8 cellular contexts compared by ENCODE assay signal in the genomic region with DNA sequence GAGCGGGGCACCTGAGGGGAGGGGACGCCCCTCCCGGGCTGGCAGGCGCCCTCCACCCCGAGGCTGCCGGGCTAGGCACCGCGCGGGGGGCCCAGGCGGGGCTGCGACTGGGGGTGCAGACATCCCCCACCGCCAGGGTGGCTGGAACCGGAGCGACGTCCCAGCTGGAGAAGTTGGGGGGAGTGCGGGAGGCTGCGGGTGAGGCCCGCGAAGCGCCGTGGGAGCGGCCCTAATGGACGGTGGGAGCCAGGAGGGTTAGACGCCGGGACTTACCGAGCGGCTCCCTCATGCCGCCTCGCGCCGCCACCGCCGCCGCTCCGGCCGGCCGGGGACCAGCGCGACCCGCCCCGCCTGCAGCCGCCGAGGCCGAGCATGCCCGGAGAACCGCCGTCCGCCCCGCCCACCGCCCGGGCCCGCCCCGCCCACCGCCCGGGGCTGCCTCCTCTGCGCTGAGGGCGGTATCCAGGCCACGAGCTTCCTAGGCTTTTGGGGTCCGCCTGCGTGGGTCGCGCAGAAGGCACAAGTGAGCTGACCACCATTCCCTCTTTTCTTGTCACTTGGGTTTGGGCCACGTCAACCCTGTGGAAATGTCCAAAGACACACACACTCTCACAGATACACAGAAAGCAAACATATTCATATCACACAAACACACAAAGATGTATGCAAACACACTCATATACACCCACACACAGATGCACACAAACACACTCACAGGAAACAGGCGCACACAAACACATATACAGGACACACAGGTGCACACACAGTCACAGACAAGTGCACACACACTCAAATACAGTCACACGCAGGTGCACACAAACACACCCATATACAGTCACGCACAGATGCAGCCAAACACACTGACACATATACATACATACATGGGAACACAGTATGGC. TPM values are rescaled to one million over a fixed set of nuclear protein-coding genes. Genes with fewer than 3 reads are reported as not detected.
A peak's percentile ranks its signal among the peaks of the same experiment; 100 is the strongest.
DNase-seq lines count a peak whose midpoint lies in the region; ATAC-seq, FAIRE-seq and TF ChIP-seq lines count a peak whose summit lies in the region.

A gene with protein sequence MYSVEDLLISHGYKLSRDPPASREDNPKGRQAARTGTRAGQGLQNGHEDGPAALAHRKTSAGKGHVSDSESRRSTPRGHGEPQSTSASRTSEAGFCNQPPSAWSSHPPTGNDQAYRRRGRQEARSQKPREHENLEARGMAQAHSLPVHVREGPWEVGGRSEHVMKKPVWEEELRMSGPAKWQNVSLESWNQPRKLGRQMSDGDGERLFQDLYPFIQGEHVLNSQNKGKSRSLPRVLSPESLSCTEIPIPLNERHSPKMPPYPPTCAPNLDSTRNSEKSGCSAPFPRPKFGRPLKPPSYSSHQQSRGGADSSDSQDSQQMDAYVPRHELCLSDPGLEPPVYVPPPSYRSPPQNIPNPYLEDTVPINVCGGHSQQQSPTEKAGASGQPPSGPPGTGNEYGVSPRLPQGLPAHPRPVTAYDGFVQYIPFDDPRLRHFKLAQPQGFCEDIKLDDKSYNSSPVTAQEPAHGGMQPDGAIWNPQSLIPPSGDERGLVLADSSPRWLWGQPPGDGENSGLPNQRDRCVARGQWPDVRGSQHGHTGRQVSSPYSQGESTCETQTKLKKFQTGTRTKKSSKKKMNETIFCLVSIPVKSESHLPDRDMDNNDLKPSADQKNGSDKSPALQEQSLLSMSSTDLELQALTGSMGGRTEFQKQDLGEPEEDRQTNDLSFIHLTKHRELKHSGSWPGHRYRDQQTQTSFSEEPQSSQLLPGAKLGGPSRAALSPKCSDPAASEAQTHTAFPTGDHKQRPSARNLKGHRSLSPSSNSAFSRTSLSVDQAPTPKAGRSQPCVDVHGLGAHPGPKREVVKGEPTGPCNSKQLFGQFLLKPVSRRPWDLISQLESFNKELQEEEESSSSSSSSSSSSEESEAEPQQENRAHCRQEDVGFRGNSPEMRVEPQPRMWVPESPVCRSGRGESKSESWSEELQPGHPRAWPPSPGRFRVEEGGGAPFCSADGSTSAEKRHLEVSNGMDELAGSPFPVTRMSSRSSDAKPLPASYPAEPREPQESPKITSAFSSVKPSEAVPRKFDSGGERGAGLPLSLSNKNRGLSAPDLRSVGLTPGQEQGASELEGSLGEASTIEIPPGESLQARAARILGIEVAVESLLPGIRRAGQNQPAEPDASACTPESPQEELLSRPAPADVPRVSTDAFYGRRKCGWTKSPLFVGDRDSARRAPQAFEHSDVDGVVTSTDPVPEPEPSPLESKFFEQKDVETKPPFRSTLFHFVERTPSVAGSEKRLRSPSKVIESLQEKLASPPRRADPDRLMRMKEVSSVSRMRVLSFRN (N-terminal part only) (minus strand): TSS at position 378 of the 899 bp plus-strand sequence. CDS start 11,774 bp downstream, outside the sequence.

- H3K27ac ChIP-seq in HUES48 (ENCODE audit: low read depth, low read length) (peak within 1 kb of the TSS; percentile 27), keratinocyte (ENCODE audit: control insufficient read depth, insufficient read depth, low read length) (no peak within 1 kb of the TSS), spleen (peak within 1 kb of the TSS in 4 of 8 donors; percentile 15 to 49 (median 25))

- H3K4me3 ChIP-seq in HUES48 (ENCODE audit: low read depth, low read length) (peak within 1 kb of the TSS; percentile 64), keratinocyte (ENCODE audit: control insufficient read depth in 2 of 3, extremely low read depth in 1 of 3, insufficient read depth in 2 of 3, low read depth in 1 of 3, low read length in 3 of 3) (peak within 1 kb of the TSS in 2 of 3 experiments; percentile 39 to 51), spleen (peak within 1 kb of the TSS; percentile 24 to 77 (median 48))

- peaks cover 40% of the 10 kb centered on the region for H3K27me3 ChIP-seq in HUES48 (ENCODE audit: control insufficient read depth, insufficient read depth, low read length)
- H3K27me3 ChIP-seq in keratinocyte (ENCODE audit: control insufficient read depth, extremely low read depth, insufficient read depth, low read length) = peaks cover 30% of the 10 kb centered on the region
- peaks cover 0 to 81% (median 37%) of the 10 kb centered on the region in 7 donors for H3K27me3 ChIP-seq in spleen (replicated peaks in 1 of 7)

- peaks cover 46% of the 10 kb centered on the region for H3K4me1 ChIP-seq in HUES48 (ENCODE audit: control insufficient read depth, insufficient read depth, low read length)
- H3K4me1 ChIP-seq in keratinocyte (ENCODE audit: control insufficient read depth, extremely low read depth, insufficient read depth, low read length) = no peaks in the 10 kb centered on the region
- H3K4me1 ChIP-seq in spleen = peaks cover 3 to 24% (median 14%) of the 10 kb centered on the region in 6 donors

- 5 to 8% (median 6%) methylated on average over 30 to 66 of the region's 66 CpGs for WGBS in spleen, 5 donors

- H3K36me3 ChIP-seq in HUES48 (ENCODE audit: control insufficient read depth, insufficient read depth, low read length) (no peaks in the 10 kb centered on the region), keratinocyte (ENCODE audit: control insufficient read depth in 2 of 2, extremely low read depth in 1 of 2, insufficient read depth in 2 of 2, low read length in 2 of 2) (no peaks in the 10 kb centered on the region), spleen (no peaks in the 10 kb centered on the region)

- intact Hi-C loops in spleen (cut with DNase I; ENCODE audit: low total_unique reads) = no loop called here

- H3K9me3 ChIP-seq in HUES48 (ENCODE audit: control insufficient read depth, insufficient read depth, low read length) (no peaks in the 10 kb centered on the region), keratinocyte (ENCODE audit: control insufficient read depth, low read depth, low read length) (no peaks in the 10 kb centered on the region), spleen (no peaks in the 10 kb centered on the region)

- H3K9me3 Mint-ChIP-seq in central memory CD8-positive, alpha-beta T cell = no peaks in the 10 kb centered on the region

- peak within 1 kb of the TSS; percentile 71 for H3K4me2 ChIP-seq in keratinocyte (ENCODE audit: control insufficient read depth, extremely low read depth, insufficient read depth, low read depth, low read length)

- TF ChIP-seq CTCF in keratinocyte (optimal IDR thresholded peaks at IDR 0.05 in 1 of 3, IDR thresholded peaks at IDR 0.05 in 1 of 3, conservative IDR thresholded peaks at IDR 0.05 in 1 of 3; ENCODE audit: extremely low read depth in 1 of 3, insufficient read depth in 2 of 3, low read length in 3 of 3) (no peak), spleen (IDR thresholded peaks at IDR 0.05 in 8 of 11, conservative IDR thresholded peaks at IDR 0.05 in 3 of 11) (no peak)

- H3K9ac ChIP-seq in HUES48 (ENCODE audit: low read depth, low read length) (no peak within 1 kb of the TSS), keratinocyte (ENCODE audit: control insufficient read depth, extremely low read depth, insufficient read depth, low read length) (peak within 1 kb of the TSS; percentile 7)

- peaks cover 7% of the 10 kb centered on the region for H3K4me1 Mint-ChIP-seq in central memory CD8-positive, alpha-beta T cell

- H3K79me2 ChIP-seq in keratinocyte (ENCODE audit: control insufficient read depth, insufficient read depth, low read length) = no peaks in the 10 kb centered on the region

- dilution Hi-C loops in keratinocyte (cut with MboI; ENCODE audit: extremely low pct_ligation_motif_present, low sequenced_read_pairs) = no loop called here

- peak within 1 kb of the TSS; percentile 39 for H2AFZ ChIP-seq in keratinocyte (ENCODE audit: control insufficient read depth, low read length)

- ATAC-seq in GM18907 (IDR thresholded peaks at IDR 0.05; ENCODE audit: unreplicated experiment) = peak; percentile 56
- ATAC-seq in central memory CD8-positive, alpha-beta T cell (replicated peaks; ENCODE audit: extremely low read depth, poor library complexity, severe bottlenecking) = peak; percentile 63
- ATAC-seq in GM21825 (IDR thresholded peaks at IDR 0.05; ENCODE audit: unreplicated experiment) = no peak

- H3K9me1 ChIP-seq in keratinocyte (ENCODE audit: control insufficient read depth, extremely low read depth, insufficient read depth, low read length) = no peaks in the 10 kb centered on the region

- no peak within 1 kb of the TSS for H3K27ac Mint-ChIP-seq in central memory CD8-positive, alpha-beta T cell (ENCODE audit: low read depth)

- peak within 1 kb of the TSS; percentile 76 for H3K4me3 Mint-ChIP-seq in central memory CD8-positive, alpha-beta T cell

- peak; percentile 72 for FAIRE-seq in keratinocyte (lab: Jason Lieb, UNC)

- peak; percentile 7 to 27 (median 12) for DNase-seq in activated CD4-positive, CD25-positive, alpha-beta regulatory T cell (lab: John Stamatoyannopoulos, UW)
- DNase-seq in central memory CD8-positive, alpha-beta T cell (ENCODE audit: low spot score in 2 of 2) = no peak
- DNase-seq in keratinocyte (ENCODE audit: low read depth, low spot score) (no peak), spleen (peak; percentile 90), pons (ENCODE audit: low spot score) (no peak)

- no peaks in the 10 kb centered on the region for H3K36me3 Mint-ChIP-seq in central memory CD8-positive, alpha-beta T cell (ENCODE audit: insufficient read depth)

- TF ChIP-seq POLR2A in spleen (IDR thresholded peaks at IDR 0.05) = no peak

- H3K27me3 Mint-ChIP-seq in central memory CD8-positive, alpha-beta T cell = peaks cover 65% of the 10 kb centered on the region

- H4K20me1 ChIP-seq in keratinocyte (ENCODE audit: control insufficient read depth, extremely low read depth, insufficient read depth, low read length) = peaks cover 3% of the 10 kb centered on the region

RNA-seq across cellular contexts. Expression of the gene that starts here (rescaled TPM):
- polyA plus RNA-seq in keratinocyte = 0.10 to 0.54 TPM (median 0.10 TPM) in 3 replicates
- 0.06 TPM for polyA plus RNA-seq in keratinocyte (2011; ENCODE audit: low read depth)
- 0.42 and 0.45 TPM in 2 replicates for polyA plus RNA-seq in keratinocyte (2011; cell fraction: cytosol; rRNA removed)
- polyA plus RNA-seq in keratinocyte (2011; cell fraction: nucleus; rRNA removed) = 0.47 and 0.63 TPM in 2 replicates
- polyA plus RNA-seq in keratinocyte (2012; ENCODE audit: low replicate concordance) = 0.11 and 0.15 TPM in 2 replicates
- polyA minus RNA-seq in keratinocyte = 0.10 to 0.46 TPM (median 0.29 TPM) in 3 replicates
- polyA minus RNA-seq in keratinocyte (2011; cell fraction: cytosol; rRNA and poly(A)+ RNA removed) = 0.58 TPM
- 0.53 and 0.85 TPM in 2 replicates for polyA minus RNA-seq in keratinocyte (2011; cell fraction: nucleus; rRNA and poly(A)+ RNA removed)
- 1 to 10 TPM; 1.2 to 5.2 (median 2.2) TPM for total RNA-seq in spleen
- polyA plus RNA-seq in spleen = under 1 TPM; 0.26 to 0.83 (median 0.64) TPM

Comparison
In these comparisons a context has a peak if more than half of its experiments do, and no peak if none do; other contexts are left out.
1. DNase-seq: peak in activated CD4-positive, CD25-positive, alpha-beta regulatory T cell (4 of 4) and spleen (single experiment); none in central memory CD8-positive, alpha-beta T cell (0 of 2), keratinocyte (single experiment) and pons (single experiment).
2. Peak in every context shown above with its lines, with median percentiles within 50 percentile points of each other: H3K4me3 ChIP-seq.